26 cellular contexts compared by ENCODE assay signal in genomic region chr4:7298601-7299000, GRCh38.
"Had no signal": no experiment of that assay in that cellular context is flagged by ENCODE, and none has a peak within 500 bp of the region (broad histone marks: within the 10 kb centered on the region; RNA-seq: fewer than 3 reads in every experiment).

No MANE protein-coding gene starts in this region.

- H3K27ac ChIP-seq: ascending aorta, brain microvascular endothelial cell, esophagus muscularis mucosa, foreskin keratinocyte, heart left ventricle, neutrophil, sigmoid colon, thoracic aorta had no signal

- H3K4me1 ChIP-seq: ascending aorta, foreskin keratinocyte had no signal

- H3K27me3 ChIP-seq: ascending aorta, esophagus muscularis mucosa, sigmoid colon had no signal

- H3K9me3 ChIP-seq: ascending aorta, esophagus muscularis mucosa, heart left ventricle, neutrophil, sigmoid colon, thoracic aorta had no signal

- H3K36me3 ChIP-seq: ascending aorta, brain microvascular endothelial cell, esophagus muscularis mucosa, heart left ventricle, neutrophil, sigmoid colon, thoracic aorta had no signal

- DNase-seq: activated B cell treated with CpG ODN at 0.5 μM for 24 hours; activated CD4-positive, alpha-beta T cell treated with anti-CD3 and anti-CD28 coated beads, Interleukin-2, amount 50 U/mL, for 1 hour; activated CD8-positive, alpha-beta T cell treated with anti-CD3 and anti-CD28 coated beads for 36 hours; activated naive CD4-positive, alpha-beta T cell treated with Interleukin-2 at 50 U/mL for 16 hours; activated naive CD8-positive, alpha-beta T cell treated with anti-CD3 and anti-CD28 coated beads, Interleukin-2, amount 10 ng/mL, durations not matched to agents 7 days and 5 days; activated T-cell treated with anti-CD3 and anti-CD28 coated beads, Interleukin-2, amount 50 U/mL, for 48 hours; brain microvascular endothelial cell; cortex of kidney; foreskin keratinocyte; immature natural killer cell; mesendoderm; natural killer cell; sigmoid colon; small intestine; stimulated activated CD4-positive, alpha-beta T cell treated with anti-CD3 and anti-CD28 coated beads, Interleukin-4, amount 100 ng/mL, for 24 hours; T-helper 2 cell; trophoblast cell had no signal

- FAIRE-seq: small intestine, urothelium cell line had no signal

- ATAC-seq: activated CD8-positive, alpha-beta T cell treated with anti-CD3 and anti-CD28 coated beads for 36 hours; foreskin keratinocyte; heart left ventricle; left lobe of liver; natural killer cell; stimulated activated effector memory CD8-positive, alpha-beta T cell treated with anti-CD3 and anti-CD28 coated beads, Interleukin-12 subunit alpha, Interleukin-12 subunit beta, amount 100 ng/mL, for 72 hours had no signal

- H3K4me3 ChIP-seq: ascending aorta, esophagus muscularis mucosa, heart left ventricle, lung, sigmoid colon, thoracic aorta had no signal
